In genomic region chr4:184668511-184669114, GRCh38 we compare ENCODE assay signal across 1 cellular context.
TF ChIP-seq lines count a peak whose summit lies in the region.

No MANE protein-coding gene starts in this region.

TF ChIP-seq in HepG2, 621 proteins besides CTCF, POLR2A, EP300 and RAD21:
- no peak for TF ChIP-seq ZNF710 (CRISPR knock-in tag; IDR thresholded peaks at IDR 0.05; ENCODE audit: borderline replicate concordance)
- TF ChIP-seq SP140L (CRISPR knock-in tag; IDR thresholded peaks at IDR 0.05; ENCODE audit: borderline replicate concordance), result no peak
- no peak for TF ChIP-seq ZNF557 (CRISPR knock-in tag; IDR thresholded peaks at IDR 0.05)
- no peak for TF ChIP-seq ZNF574 (CRISPR knock-in tag; IDR thresholded peaks at IDR 0.05)
- TF ChIP-seq TARDBP (CRISPR knock-in tag; IDR thresholded peaks at IDR 0.05), result no peak
- no peak for TF ChIP-seq ZNF180 (CRISPR knock-in tag; IDR thresholded peaks at IDR 0.05; ENCODE audit: borderline replicate concordance, low read depth)
- TF ChIP-seq SNAPC5 (CRISPR knock-in tag; IDR thresholded peaks at IDR 0.05; ENCODE audit: borderline replicate concordance), result no peak
- TF ChIP-seq, protein P1, sequence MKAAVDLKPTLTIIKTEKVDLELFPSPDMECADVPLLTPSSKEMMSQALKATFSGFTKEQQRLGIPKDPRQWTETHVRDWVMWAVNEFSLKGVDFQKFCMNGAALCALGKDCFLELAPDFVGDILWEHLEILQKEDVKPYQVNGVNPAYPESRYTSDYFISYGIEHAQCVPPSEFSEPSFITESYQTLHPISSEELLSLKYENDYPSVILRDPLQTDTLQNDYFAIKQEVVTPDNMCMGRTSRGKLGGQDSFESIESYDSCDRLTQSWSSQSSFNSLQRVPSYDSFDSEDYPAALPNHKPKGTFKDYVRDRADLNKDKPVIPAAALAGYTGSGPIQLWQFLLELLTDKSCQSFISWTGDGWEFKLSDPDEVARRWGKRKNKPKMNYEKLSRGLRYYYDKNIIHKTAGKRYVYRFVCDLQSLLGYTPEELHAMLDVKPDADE (CRISPR knock-in tag; IDR thresholded peaks at IDR 0.05), result no peak
